17 cellular contexts compared by ENCODE assay signal in the genomic region with DNA sequence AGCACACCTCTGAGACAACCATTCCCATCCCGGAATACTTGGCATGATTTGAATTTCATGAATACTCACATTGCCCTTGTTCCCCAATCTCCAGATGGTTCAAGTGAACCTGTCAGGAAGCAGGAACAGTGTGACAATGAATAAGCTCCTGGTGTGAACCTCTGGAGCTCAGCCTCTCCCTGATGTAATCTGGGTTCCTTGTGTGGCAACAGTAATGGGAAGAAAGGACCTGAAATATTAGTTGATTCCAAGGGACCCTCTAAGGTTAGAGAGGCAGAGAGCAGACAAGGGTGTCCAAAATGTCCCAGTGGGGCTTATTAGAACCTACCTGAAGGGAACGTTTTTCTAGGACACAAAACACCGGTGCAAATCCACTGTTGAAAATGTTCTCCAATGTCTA. TPM values are rescaled to one million over a fixed set of nuclear protein-coding genes. Genes with fewer than 3 reads are reported as not detected.
DNase-seq lines count a peak whose midpoint lies in the region; ATAC-seq and TF ChIP-seq lines count a peak whose summit lies in the region.
"Had no signal": no experiment of that assay in that cellular context is flagged by ENCODE, and none has a peak within 500 bp of the region (broad histone marks: within the 10 kb centered on the region; RNA-seq: fewer than 3 reads in every experiment).

No MANE protein-coding gene starts in this region.

- no peak for TF ChIP-seq POLR2A in adrenal gland (IDR thresholded peaks at IDR 0.05)

- intact Hi-C loops in left colon (cut with DNase I, micrococcal nuclease), result no loop called here
- intact Hi-C loops in adrenal gland (cut with DNase I), result no loop called here

- no peak overlapping the region for H3K4me3 ChIP-seq in adrenal gland
- H3K4me3 ChIP-seq: dorsolateral prefrontal cortex, gastrocnemius medialis had no signal

- H3K9me3 ChIP-seq in adrenal gland (replicated peaks in 1 of 3), result no peaks in the 10 kb centered on the region
- H3K9me3 ChIP-seq: BE2C, gastrocnemius medialis had no signal

- H3K36me3 ChIP-seq in adrenal gland (replicated peaks in 1 of 2), result no peaks in the 10 kb centered on the region
- H3K36me3 ChIP-seq: BE2C, gastrocnemius medialis had no signal

- no peaks in the 10 kb centered on the region for H3K27me3 ChIP-seq in adrenal gland
- H3K27me3 ChIP-seq: BE2C, gastrocnemius medialis had no signal

- TF ChIP-seq CTCF in adrenal gland (IDR thresholded peaks at IDR 0.05), result no peak

- H3K4me1 ChIP-seq in adrenal gland (replicated peaks in 1 of 2), result no peaks in the 10 kb centered on the region
- H3K4me1 ChIP-seq: BE2C, gastrocnemius medialis, parathyroid adenoma had no signal

- peak; percentile 27 for ATAC-seq in left colon
- ATAC-seq: activated T-helper 17 cell treated with anti-CD3 and anti-CD28 coated beads, Interleukin-2, amount 50 U/mL, for 72 hours; gastrocnemius medialis had no signal

- DNase-seq in Daoy (ENCODE audit: low read depth) (peak; percentile 30), M059J (ENCODE audit: low read depth) (peak; percentile 52), ecto neural progenitor cell (ENCODE audit: low spot score) (peak; percentile 26), left colon (no peak), adrenal gland (no peak), NCI-H2171 treated with DMSO at 0.1 percent for 48 hours (lab: John Stamatoyannopoulos, UW) (no peak), UCSD-AML1 (lab: John Stamatoyannopoulos, UW; ENCODE audit: unreplicated experiment) (no peak), T-helper 2 cell (no peak)
- DNase-seq: activated CD4-positive, alpha-beta T cell treated with anti-CD3 and anti-CD28 coated beads, Interleukin-2, amount 50 U/mL, for 4 hours; BE2C; dorsolateral prefrontal cortex; gastrocnemius medialis; NCI-H2029; NCI-H748 treated with DMSO at 0.1 percent for 48 hours had no signal

- WGBS in adrenal gland, 4 donors, result 65 to 81% (median 73%) methylated on average over 3 of the region's 3 CpGs

- H3K27ac ChIP-seq in adrenal gland, result no peak overlapping the region
- H3K27ac ChIP-seq: dorsolateral prefrontal cortex, gastrocnemius medialis, parathyroid adenoma had no signal

RNA-seq across cellular contexts. Expression of a gene that starts 8.5 kb away (rescaled TPM):
- 0.11 TPM in 1 of 2 replicates, not detected in the other for total RNA-seq in Daoy (2014; rRNA removed; shearing (Covaris generic))
- total RNA-seq in M059J (2014; rRNA removed; shearing (Covaris generic)), result 0.07 and 0.98 TPM in 2 replicates
- total RNA-seq in left colon (10 to 100 TPM; 21.9 to 29.5 TPM), adrenal gland (1 to 10 TPM in 2 of 8 donors, under 1 TPM in 6; 0.36 to 3.2 (median 0.88) TPM)
- polyA plus RNA-seq in adrenal gland, result under 1 TPM in 2 of 3 donors, not detected in 1; 0.37 to 0.40 TPM

RNA-seq across cellular contexts. Expression of a gene that starts 13.0 kb away (rescaled TPM):
- 0.09 and 0.23 TPM in 2 replicates for total RNA-seq in Daoy (2014; rRNA removed; shearing (Covaris generic))
- total RNA-seq in M059J (2014; rRNA removed; shearing (Covaris generic)), result 0.05 and 0.42 TPM in 2 replicates
- 1 to 10 TPM; 4.0 to 5.9 TPM for total RNA-seq in left colon
- 1 to 10 TPM in 1 of 8 donors, under 1 TPM in 2, not detected in 5; 0.22 to 1.9 (median 0.87) TPM for total RNA-seq in adrenal gland
- under 1 TPM in 2 of 3 donors, not detected in 1; 0.24 to 0.40 TPM for polyA plus RNA-seq in adrenal gland

RNA-seq across cellular contexts. Expression of a gene that starts 16.7 kb away (rescaled TPM):
- total RNA-seq in Daoy (2014; rRNA removed; shearing (Covaris generic)), result not detected in 2 replicates
- not detected in 2 replicates for total RNA-seq in M059J (2014; rRNA removed; shearing (Covaris generic))
- total RNA-seq in left colon, result not detected
- total RNA-seq in adrenal gland, result under 1 TPM in 3 of 8 donors, not detected in 5; 0.11 to 0.18 (median 0.14) TPM
- under 1 TPM; 0.07 to 0.16 (median 0.11) TPM for polyA plus RNA-seq in adrenal gland
- total RNA-seq: activated T-helper 17 cell treated with anti-CD3 and anti-CD28 coated beads, Interleukin-2, amount 50 U/mL, for 72 hours; astrocyte had no signal

RNA-seq across cellular contexts. Expression of a gene that starts 56.1 kb away (rescaled TPM):
- total RNA-seq in Daoy (2014; rRNA removed; shearing (Covaris generic)), result 0.17 TPM in 1 of 2 replicates, not detected in the other
- total RNA-seq in M059J (2014; rRNA removed; shearing (Covaris generic)), result 0.05 TPM in 1 of 2 replicates, not detected in the other
- total RNA-seq in left colon (not detected), adrenal gland (under 1 TPM in 2 of 8 donors, not detected in 6; 0.14 to 0.20 TPM)
- under 1 TPM in 2 of 3 donors, not detected in 1; 0.13 to 0.16 TPM for polyA plus RNA-seq in adrenal gland
- total RNA-seq: astrocyte had no signal

Comparison
In these comparisons a context has a peak if more than half of its experiments do, and no peak if none do; other contexts are left out.
1. DNase-seq: peak in Daoy (single experiment), M059J (single experiment) and ecto neural progenitor cell (single experiment); none in left colon (0 of 2), adrenal gland (0 of 7), NCI-H2171 treated with DMSO at 0.1 percent for 48 hours (single experiment), UCSD-AML1 (single experiment) and T-helper 2 cell (0 of 5).
2. RNA of a gene that starts 8.5 kb away (total RNA-seq): 21.9 to 29.5 TPM in left colon; 0.36 to 3.2 TPM in adrenal gland, 0.11 TPM in Daoy and 0.07 to 0.98 TPM in M059J; every median in the first group is over 4 times any median in the second.